ENCODE assay signal across 8 cellular contexts in the genomic region with DNA sequence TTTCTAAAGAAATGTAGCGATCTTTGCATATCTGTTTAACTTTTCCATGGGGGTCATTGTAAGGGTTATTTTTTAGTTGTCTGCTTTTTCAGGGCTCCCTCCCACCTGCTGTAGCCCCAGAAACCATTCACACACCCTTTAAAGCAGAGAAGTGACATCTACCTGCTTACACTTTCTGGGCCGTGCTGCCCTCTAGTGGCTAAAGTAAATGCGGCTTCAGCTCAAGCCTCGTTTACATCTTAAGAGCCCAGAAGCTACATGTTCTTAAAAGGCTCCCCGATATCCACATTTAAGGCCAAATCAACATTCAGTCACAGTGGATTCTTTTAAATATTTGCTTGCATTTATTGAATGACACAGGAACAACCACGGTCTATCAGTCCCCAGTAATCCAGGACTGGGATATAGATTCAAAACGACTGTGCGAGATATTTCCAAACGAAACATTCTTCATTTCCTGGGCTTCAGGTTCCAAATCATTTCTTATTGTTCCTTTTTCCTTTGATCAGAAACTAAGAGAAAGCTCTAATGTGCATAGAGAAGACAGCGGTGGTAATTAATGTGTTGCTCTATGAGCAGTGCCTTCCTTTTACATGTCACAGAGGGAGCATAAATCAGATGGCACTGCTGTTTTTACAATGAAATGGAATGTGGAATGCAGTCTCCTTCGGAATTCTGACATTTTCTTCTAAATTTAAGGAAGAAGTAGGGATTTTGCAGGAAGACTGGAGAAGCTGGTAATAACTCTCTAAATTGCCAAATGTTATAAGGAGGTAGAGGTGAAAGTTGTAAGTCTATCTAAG.
DNase-seq lines count a peak whose midpoint lies in the region; ATAC-seq, FAIRE-seq and TF ChIP-seq lines count a peak whose summit lies in the region.

No MANE protein-coding gene starts in this region.

- peaks cover 7% of the 10 kb centered on the region for H3K27me3 Mint-ChIP-seq in activated T-helper 17 cell treated with anti-CD3 and anti-CD28 coated beads, Interleukin-2, amount 50 U/mL, for 72 hours
- peaks cover 16% of the 10 kb centered on the region for H3K27me3 Mint-ChIP-seq in type B pancreatic cell

- WGBS in pancreas, 2 donors, result 30% methylated on average over 11 of the region's 11 CpGs

- no peaks in the 10 kb centered on the region for H3K36me3 Mint-ChIP-seq in activated T-helper 17 cell treated with anti-CD3 and anti-CD28 coated beads, Interleukin-2, amount 50 U/mL, for 72 hours (ENCODE audit: low read depth)
- no peaks in the 10 kb centered on the region for H3K36me3 Mint-ChIP-seq in type B pancreatic cell

- no peaks in the 10 kb centered on the region for H3K4me1 Mint-ChIP-seq in activated T-helper 17 cell treated with anti-CD3 and anti-CD28 coated beads, Interleukin-2, amount 50 U/mL, for 72 hours
- peaks cover 20% of the 10 kb centered on the region for H3K4me1 Mint-ChIP-seq in type B pancreatic cell (ENCODE audit: unreplicated experiment)

- no peaks in the 10 kb centered on the region for H3K36me3 ChIP-seq in pancreas

- intact Hi-C loops in pancreas (cut with DNase I), result loop anchor here in 2 of 3 donors (5.0 kb wide), 1 partner anchor 285 kb away; no protein-coding TSS in a partner anchor

- in situ Hi-C loops in KBM-7 (cut with MboI; ENCODE audit: low pct_unique_long_range_greater_than_20kb, low sequenced_read_pairs), result no loop called here

- no peak for FAIRE-seq in pancreas (lab: Jason Lieb, UNC)

- no peak overlapping the region for H3K27ac Mint-ChIP-seq in activated T-helper 17 cell treated with anti-CD3 and anti-CD28 coated beads, Interleukin-2, amount 50 U/mL, for 72 hours
- H3K27ac Mint-ChIP-seq in type B pancreatic cell, result no peak overlapping the region

- H3K27ac ChIP-seq in foreskin keratinocyte (no peak overlapping the region), pancreas (no peak overlapping the region)

- peak; percentile 85 for TF ChIP-seq CTCF in foreskin keratinocyte (conservative IDR thresholded peaks at IDR 0.05)
- TF ChIP-seq CTCF in pancreas (IDR thresholded peaks at IDR 0.05), result peak; percentile 80 to 93 (median 80)
- peak; percentile 97 for TF ChIP-seq CTCF in type B pancreatic cell (conservative IDR thresholded peaks at IDR 0.05)

- H3K4me3 ChIP-seq in pancreas, result no peak overlapping the region

- H3K4me3 Mint-ChIP-seq in activated T-helper 17 cell treated with anti-CD3 and anti-CD28 coated beads, Interleukin-2, amount 50 U/mL, for 72 hours, result no peak overlapping the region
- H3K4me3 Mint-ChIP-seq in type B pancreatic cell, result no peak overlapping the region

- ATAC-seq in GM21576 (IDR thresholded peaks at IDR 0.05; ENCODE audit: unreplicated experiment) (peak; percentile 87), foreskin keratinocyte (peak; percentile 79), pancreas (peak; percentile 71 to 93 (median 90))
- ATAC-seq in activated T-helper 17 cell treated with anti-CD3 and anti-CD28 coated beads, Interleukin-2, amount 50 U/mL, for 72 hours (replicated peaks), result peak; percentile 63

- no peaks in the 10 kb centered on the region for H3K9me3 Mint-ChIP-seq in activated T-helper 17 cell treated with anti-CD3 and anti-CD28 coated beads, Interleukin-2, amount 50 U/mL, for 72 hours
- no peaks in the 10 kb centered on the region for H3K9me3 Mint-ChIP-seq in type B pancreatic cell

- peaks cover 11% of the 10 kb centered on the region for H3K27me3 ChIP-seq in foreskin keratinocyte
- H3K27me3 ChIP-seq in pancreas, result no peaks in the 10 kb centered on the region

- no peaks in the 10 kb centered on the region for H3K4me1 ChIP-seq in foreskin keratinocyte
- H3K4me1 ChIP-seq in pancreas, result no peaks in the 10 kb centered on the region

- H3K9me3 ChIP-seq in pancreas, result no peaks in the 10 kb centered on the region

- DNase-seq in ELF-1 (ENCODE audit: low read depth, low spot score), result peak; percentile 63
- DNase-seq in KBM-7, result peak; percentile 43
- DNase-seq in RKO (ENCODE audit: low spot score), result peak; percentile 68
- DNase-seq in foreskin keratinocyte, result peak; percentile 10 to 46
- DNase-seq in pancreas, result peak; percentile 36 to 79 (median 70)
- no peak for DNase-seq in type B pancreatic cell (ENCODE audit: extremely low spot score, unreplicated experiment)
